ENCODE assay signal across 9 cellular contexts in genomic region chr7:471866-472639, GRCh38. TPM values are rescaled to one million over a fixed set of nuclear protein-coding genes. Genes with fewer than 3 reads are reported as not detected.
DNase-seq lines count a peak whose midpoint lies in the region; ATAC-seq and TF ChIP-seq lines count a peak whose summit lies in the region.
"Had no signal": no experiment of that assay in that cellular context is flagged by ENCODE, and none has a peak within 500 bp of the region (broad histone marks: within the 10 kb centered on the region; RNA-seq: fewer than 3 reads in every experiment).

No MANE protein-coding gene starts in this region.

- no TSS peak for BruUV-seq in Panc1 (replicated peaks; lab: Mats Ljungman, UMichigan)
- no TSS peak for BruUV-seq in PC-9 (replicated peaks; lab: Mats Ljungman, UMichigan)

- no peaks in the 10 kb centered on the region for H3K79me2 ChIP-seq in PC-9 (ENCODE audit: low read depth)

- ATAC-seq in Panc1 (peak; percentile 17), HG03354 (IDR thresholded peaks at IDR 0.05; ENCODE audit: poor library complexity, severe bottlenecking, unreplicated experiment) (no peak)
- no peak for ATAC-seq in stimulated activated naive B cell treated with anti-CD40 and anti-IgM and Interleukin-4, amounts not matched to agents 10 μg/mL and 1 μg/mL and 100 μg/mL, for 72 hours (replicated peaks)

- H3K4me1 ChIP-seq in BLaER1 (peaks cover 43% of the 10 kb centered on the region), Panc1 (ENCODE audit: control insufficient read depth, insufficient read depth, low read length) (peaks cover 12% of the 10 kb centered on the region; the same call in 1 of the 2 replicates), PC-9 (replicated peaks; ENCODE audit: insufficient read depth) (no peaks in the 10 kb centered on the region)

- H3K4me2 ChIP-seq in BLaER1 (peak overlapping the region; percentile 91), PC-9 (no peak overlapping the region)

- intact Hi-C loops in Panc1 (cut with micrococcal nuclease; ENCODE audit: unreplicated experiment) (no loop called here), PC-9 (cut with micrococcal nuclease; ENCODE audit: unreplicated experiment) (no loop called here)

- H3K9me3 ChIP-seq in BLaER1 (no peaks in the 10 kb centered on the region), Panc1 (ENCODE audit: control insufficient read depth, insufficient read depth, low read depth, low read length) (no peaks in the 10 kb centered on the region), PC-9 (ENCODE audit: insufficient read depth, low read depth) (no peaks in the 10 kb centered on the region)

- POLR2A ChIA-PET in Panc1 (lab: Charles Lee), result interaction anchor here (0.6 kb wide), 1 partner anchor 280 kb away, joined by 3 read pairs; the partner anchor contains the start of gene FAM20C
- POLR2A ChIA-PET in PC-9 (lab: Charles Lee; ENCODE audit: unreplicated experiment), result no interaction called here

- in situ Hi-C loops in Panc1 (cut with HindIII; ENCODE audit: low pct_unique_long_range_greater_than_20kb, low sequenced_read_pairs), result no loop called here

- H3K27me3 Mint-ChIP-seq in stimulated activated naive B cell treated with anti-CD40 and anti-IgM and Interleukin-4, amounts not matched to agents 10 μg/mL and 1 μg/mL and 100 μg/mL, for 72 hours, result peaks cover 15 to 26% of the 10 kb centered on the region in 2 donors

- H3K9ac ChIP-seq in BLaER1, result peak overlapping the region; percentile 63

- peaks cover 19 to 22% of the 10 kb centered on the region in 2 donors for H3K9me3 Mint-ChIP-seq in stimulated activated naive B cell treated with anti-CD40 and anti-IgM and Interleukin-4, amounts not matched to agents 10 μg/mL and 1 μg/mL and 100 μg/mL, for 72 hours

- H3K27ac ChIP-seq in BLaER1 (peak overlapping the region; percentile 83), Panc1 (ENCODE audit: low read length) (no peak overlapping the region), PC-9 (no peak overlapping the region)

- peaks cover 11 to 17% of the 10 kb centered on the region in 2 donors for H3K36me3 Mint-ChIP-seq in stimulated activated naive B cell treated with anti-CD40 and anti-IgM and Interleukin-4, amounts not matched to agents 10 μg/mL and 1 μg/mL and 100 μg/mL, for 72 hours

- no peaks in the 10 kb centered on the region for H3K27me3 ChIP-seq in BLaER1
- H3K27me3 ChIP-seq in Panc1 (ENCODE audit: control insufficient read depth, insufficient read depth, low read length), result no peaks in the 10 kb centered on the region
- H3K27me3 ChIP-seq in PC-9 (ENCODE audit: insufficient read depth, low read depth), result no peaks in the 10 kb centered on the region

- peaks cover 21 to 22% of the 10 kb centered on the region in 2 donors for H3K4me1 Mint-ChIP-seq in stimulated activated naive B cell treated with anti-CD40 and anti-IgM and Interleukin-4, amounts not matched to agents 10 μg/mL and 1 μg/mL and 100 μg/mL, for 72 hours

- H4K20me1 ChIP-seq in BLaER1 (no peaks in the 10 kb centered on the region), PC-9 (ENCODE audit: insufficient read depth) (no peaks in the 10 kb centered on the region)

- CTCF ChIA-PET in Panc1 (lab: Charles Lee), result interaction anchor here (0.5 kb wide), 1 partner anchor 314 kb away, joined by 4 read pairs; no protein-coding TSS in a partner anchor
- CTCF ChIA-PET in PC-9 (lab: Charles Lee), result no interaction called here

- H3K36me3 ChIP-seq in BLaER1 (no peaks in the 10 kb centered on the region), Panc1 (ENCODE audit: control insufficient read depth, insufficient read depth, low read length) (no peaks in the 10 kb centered on the region), PC-9 (ENCODE audit: low read depth) (no peaks in the 10 kb centered on the region)

- peaks cover 11% of the 10 kb centered on the region; the same call in 1 of the 2 replicates for H3F3A ChIP-seq in PC-9 (ENCODE audit: insufficient read depth, low read depth)

- no peak overlapping the region for H2AFZ ChIP-seq in PC-9

- H3K4me3 ChIP-seq in BLaER1 (no peak overlapping the region; the same call in 1 of the 2 replicates), Panc1 (ENCODE audit: low read depth in 2 of 2, low read length in 2 of 2) (no peak overlapping the region), fibroblast of the aortic adventitia (ENCODE audit: low read depth, low read length) (no peak overlapping the region), PC-9 (no peak overlapping the region)

- no peak overlapping the region for H3K27ac Mint-ChIP-seq in stimulated activated naive B cell treated with anti-CD40 and anti-IgM and Interleukin-4, amounts not matched to agents 10 μg/mL and 1 μg/mL and 100 μg/mL, for 72 hours

- no peaks in the 10 kb centered on the region for H3K9me2 ChIP-seq in PC-9 (ENCODE audit: insufficient read depth)

- TF ChIP-seq CTCF in Panc1 (IDR thresholded peaks at IDR 0.05) (no peak), fibroblast of the aortic adventitia (IDR thresholded peaks at IDR 0.05; ENCODE audit: insufficient read depth, low read length) (no peak), PC-9 (conservative IDR thresholded peaks at IDR 0.05) (no peak)

- H3K4me3 Mint-ChIP-seq in stimulated activated naive B cell treated with anti-CD40 and anti-IgM and Interleukin-4, amounts not matched to agents 10 μg/mL and 1 μg/mL and 100 μg/mL, for 72 hours, result no peak overlapping the region

- DNase-seq in Panc1 (ENCODE audit: low read depth, low spot score) (no peak), fibroblast of the aortic adventitia (ENCODE audit: low read depth) (peak; percentile 96), non-pigmented ciliary epithelial cell (ENCODE audit: low read depth) (peak; percentile 82), PC-9 (no peak), HT-29 (ENCODE audit: low spot score) (no peak)
- DNase-seq in stimulated activated naive B cell treated with anti-CD40 and anti-IgM and Interleukin-4, amounts not matched to agents 10 μg/mL and 1 μg/mL and 100 μg/mL, for 72 hours, result no peak
- DNase-seq: small intestine had no signal

RNA-seq across cellular contexts. Expression of gene PDGFA, which starts 47.6 kb away (rescaled TPM):
- total RNA-seq in Panc1 (2021; ENCODE audit: unreplicated experiment) (18.5 TPM), fibroblast of the aortic adventitia (ENCODE audit: low replicate concordance) (4.1 and 20.3 TPM in 2 replicates), PC-9 (2021) (23.6 and 32.5 TPM in 2 replicates)
- polyA plus RNA-seq in Panc1 (2012; ENCODE audit: insufficient read length), result 18.1 TPM
- 15.8 and 17.3 TPM in 2 replicates for total RNA-seq in HT-29 (2014; rRNA removed; shearing (Covaris generic))

Comparison
In these comparisons a context has a peak if more than half of its experiments do, and no peak if none do; other contexts are left out.
1. DNase-seq: peak in fibroblast of the aortic adventitia (single experiment) and non-pigmented ciliary epithelial cell (single experiment); none in Panc1 (single experiment), PC-9 (0 of 2), stimulated activated naive B cell treated with anti-CD40 and anti-IgM and Interleukin-4, amounts not matched to agents 10 μg/mL and 1 μg/mL and 100 μg/mL, for 72 hours (single experiment) and HT-29 (single experiment).